15 cellular contexts compared by ENCODE assay signal in the genomic region with DNA sequence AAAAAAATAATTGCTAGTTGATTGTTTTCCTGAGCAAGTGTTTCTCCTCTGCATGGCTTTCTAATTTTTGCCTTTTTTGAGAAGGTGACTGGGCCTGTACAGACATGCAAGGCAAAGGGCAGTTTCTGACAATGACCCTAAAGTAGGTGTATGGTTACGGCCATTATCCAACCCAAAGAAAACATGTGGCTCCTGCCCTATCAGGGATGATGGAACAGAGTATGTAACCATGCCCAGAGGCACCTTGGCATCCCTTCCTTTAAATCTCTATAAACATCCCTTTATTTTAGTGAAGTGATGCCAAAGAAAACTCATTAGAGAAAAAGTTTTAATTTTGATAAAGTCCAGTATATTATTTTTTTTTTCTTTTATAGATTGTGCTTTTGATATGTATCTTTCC.
"Had no signal": no experiment of that assay in that cellular context is flagged by ENCODE, and none has a peak within 500 bp of the region (broad histone marks: within the 10 kb centered on the region; RNA-seq: fewer than 3 reads in every experiment).

No MANE protein-coding gene starts in this region.

- H3K4me1 ChIP-seq: lower lobe of right lung had no signal

- H3K27me3 ChIP-seq: hepatocyte, neutrophil, sigmoid colon, stomach had no signal

- H3K36me3 ChIP-seq: lower lobe of right lung, neutrophil, sigmoid colon, stomach had no signal

- H3K27ac ChIP-seq: lower lobe of right lung, neutrophil, parathyroid adenoma, stomach had no signal

- DNase-seq: activated B cell treated with CpG ODN at 0.5 μM for 24 hours; activated CD4-positive, alpha-beta memory T cell treated with anti-CD3 and anti-CD28 coated beads for 36 hours; activated CD4-positive, alpha-beta T cell treated with anti-CD3 and anti-CD28 coated beads for 4 hours; activated CD8-positive, alpha-beta memory T cell treated with anti-CD3 and anti-CD28 coated beads, Interleukin-2, amount 10 ng/mL, durations not matched to agents 7 days and 5 days; effector memory CD8-positive, alpha-beta T cell; left cardiac atrium; lower lobe of right lung; sigmoid colon; stimulated activated CD4-positive, alpha-beta T cell treated with anti-CD3 and anti-CD28 coated beads, Interleukin-4, amount 100 ng/mL, for 24 hours; stomach had no signal

- ATAC-seq: activated CD8-positive, alpha-beta memory T cell treated with anti-CD3 and anti-CD28 coated beads, Interleukin-2, amount 10 ng/mL, durations not matched to agents 7 days and 5 days; effector memory CD8-positive, alpha-beta T cell; left cardiac atrium; lower lobe of right lung; natural killer cell treated with Interleukin-12 subunit alpha and Interleukin-12 subunit beta and Interleukin-15 and Interleukin-18, amount 100 ng/mL, for 72 hours; stimulated activated effector memory CD8-positive, alpha-beta T cell treated with anti-CD3 and anti-CD28 coated beads, Interleukin-12 subunit alpha, Interleukin-12 subunit beta, amount 100 ng/mL, for 72 hours had no signal

- H3K9me3 ChIP-seq: lower lobe of right lung, neutrophil, sigmoid colon, stomach had no signal

- H3K4me3 ChIP-seq: hepatocyte, lower lobe of right lung, sigmoid colon, stomach had no signal
